19 cellular contexts compared by ENCODE assay signal in the genomic region with DNA sequence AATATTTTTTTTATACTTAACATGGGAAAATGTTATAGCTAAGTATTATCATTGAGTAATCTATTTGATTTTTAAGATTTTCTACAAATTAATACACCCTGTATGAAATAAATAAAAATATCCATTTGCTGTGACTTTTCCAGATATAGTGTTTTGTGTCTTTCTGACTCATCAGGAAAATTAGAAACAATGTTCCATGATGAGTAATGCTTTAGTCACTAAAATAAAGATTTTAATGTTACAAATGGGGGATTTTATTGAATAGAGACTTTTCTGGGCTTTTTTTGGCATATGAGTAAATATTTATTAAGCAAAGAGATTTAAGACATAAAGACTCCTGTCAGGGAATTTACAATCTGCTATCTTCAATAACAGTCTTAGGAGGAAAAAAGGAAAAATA.
DNase-seq lines count a peak whose midpoint lies in the region; ATAC-seq and TF ChIP-seq lines count a peak whose summit lies in the region.
"Had no signal": no experiment of that assay in that cellular context is flagged by ENCODE, and none has a peak within 500 bp of the region (broad histone marks: within the 10 kb centered on the region; RNA-seq: fewer than 3 reads in every experiment).

No MANE protein-coding gene starts in this region.

- no peaks in the 10 kb centered on the region for H3K36me3 Mint-ChIP-seq in MCF 10A (ENCODE audit: insufficient read depth, unreplicated experiment)
- H3K36me3 Mint-ChIP-seq: natural killer cell treated with Interleukin-12 subunit alpha and Interleukin-12 subunit beta and Interleukin-15 and Interleukin-18, amount 100 ng/mL, for 72 hours had no signal

- peak overlapping the region; percentile 33 for H3K27ac Mint-ChIP-seq in MCF 10A (ENCODE audit: low read depth, unreplicated experiment)
- H3K27ac Mint-ChIP-seq: natural killer cell treated with Interleukin-12 subunit alpha and Interleukin-12 subunit beta and Interleukin-15 and Interleukin-18, amount 100 ng/mL, for 72 hours had no signal

- ATAC-seq in foreskin keratinocyte: peak; percentile 62
- ATAC-seq in aorta (ENCODE audit: low FRiP score): no peak
- ATAC-seq: natural killer cell treated with Interleukin-12 subunit alpha and Interleukin-12 subunit beta and Interleukin-15 and Interleukin-18, amount 100 ng/mL, for 72 hours had no signal

- no peak overlapping the region for H3K4me3 Mint-ChIP-seq in MCF 10A (ENCODE audit: unreplicated experiment)
- H3K4me3 Mint-ChIP-seq: natural killer cell treated with Interleukin-12 subunit alpha and Interleukin-12 subunit beta and Interleukin-15 and Interleukin-18, amount 100 ng/mL, for 72 hours had no signal

- peaks cover 10% of the 10 kb centered on the region for H3K4me1 Mint-ChIP-seq in MCF 10A (ENCODE audit: insufficient read depth, unreplicated experiment)

- H3K9me3 ChIP-seq in breast epithelium (no peaks in the 10 kb centered on the region), aorta (ENCODE audit: control insufficient read depth, low read length) (no peaks in the 10 kb centered on the region)
- H3K9me3 ChIP-seq: Caco-2, left ventricle myocardium inferior, testis had no signal

- CTCF ChIA-PET in MCF 10A (lab: Yijun Ruan, JAX): interaction anchor here (0.8 kb wide), 1 partner anchor 202 kb away, joined by 3 read pairs; no protein-coding TSS in a partner anchor

- no peak for TF ChIP-seq CTCF in MCF 10A (IDR thresholded peaks at IDR 0.05; ENCODE audit: unreplicated experiment)
- TF ChIP-seq CTCF in breast epithelium (IDR thresholded peaks at IDR 0.05): no peak
- no peak for TF ChIP-seq CTCF in astrocyte of the spinal cord (IDR thresholded peaks at IDR 0.05; ENCODE audit: low read depth, low read length)
- TF ChIP-seq CTCF in foreskin keratinocyte (conservative IDR thresholded peaks at IDR 0.05): no peak

- POLR2A ChIA-PET in MCF 10A (lab: Yijun Ruan, JAX): interaction anchor here (0.5 kb wide), 1 partner anchor 573 kb away, joined by 3 read pairs; no protein-coding TSS in a partner anchor

- DNase-seq in MCF 10A (ENCODE audit: unreplicated experiment): peak; percentile 38
- DNase-seq in breast epithelium (ENCODE audit: low spot score in 2 of 2): no peak
- DNase-seq in astrocyte of the spinal cord (ENCODE audit: low read depth, low spot score): peak; percentile 45
- DNase-seq in foreskin keratinocyte: peak in 1 of 2 donors; percentile 33
- DNase-seq in stromal cell of bone marrow (ENCODE audit: low read depth): peak; percentile 37
- DNase-seq in C1 segment of cervical spinal cord (lab: John Stamatoyannopoulos, UW): no peak
- DNase-seq in aorta: no peak
- no peak for DNase-seq in activated naive CD4-positive, alpha-beta T cell treated with anti-CD3 and anti-CD28 coated beads, Interleukin-2, amount 50 U/mL, for 16 hours
- DNase-seq: activated CD4-positive, CD25-positive, alpha-beta regulatory T cell; activated gamma-delta T cell; Caco-2; caudate nucleus; left ventricle myocardium inferior; NCI-H1694; NCI-H446; SW 1271; testis had no signal

- H3K27ac ChIP-seq in breast epithelium: no peak overlapping the region
- H3K27ac ChIP-seq in foreskin keratinocyte: no peak overlapping the region
- H3K27ac ChIP-seq in aorta (ENCODE audit: low read depth in 1 of 2, low read length in 2 of 2): no peak overlapping the region
- H3K27ac ChIP-seq: 22Rv1, left ventricle myocardium inferior, testis had no signal

- H3K36me3 ChIP-seq in breast epithelium: no peaks in the 10 kb centered on the region
- H3K36me3 ChIP-seq in aorta (ENCODE audit: control insufficient read depth in 1 of 2, insufficient read depth in 2 of 2, low read length in 1 of 2): no peaks in the 10 kb centered on the region
- H3K36me3 ChIP-seq: left ventricle myocardium inferior had no signal

- intact Hi-C loops in MCF 10A (cut with micrococcal nuclease): no loop called here
- intact Hi-C loops in breast epithelium (cut with DNase I; ENCODE audit: low total_unique reads): no loop called here
- intact Hi-C loops in aorta (cut with DNase I): no loop called here

- H3K27me3 ChIP-seq in breast epithelium: no peaks in the 10 kb centered on the region
- no peaks in the 10 kb centered on the region for H3K27me3 ChIP-seq in foreskin keratinocyte
- no peaks in the 10 kb centered on the region for H3K27me3 ChIP-seq in aorta (ENCODE audit: control insufficient read depth in 1 of 2, insufficient read depth in 2 of 2, low read length in 1 of 2)
- H3K27me3 ChIP-seq: testis had no signal

- no peaks in the 10 kb centered on the region for H3K9me3 Mint-ChIP-seq in MCF 10A (ENCODE audit: unreplicated experiment)
- H3K9me3 Mint-ChIP-seq: natural killer cell treated with Interleukin-12 subunit alpha and Interleukin-12 subunit beta and Interleukin-15 and Interleukin-18, amount 100 ng/mL, for 72 hours had no signal

- H3K4me1 ChIP-seq in breast epithelium (no peaks in the 10 kb centered on the region), foreskin keratinocyte (peaks cover 18% of the 10 kb centered on the region), aorta (ENCODE audit: control insufficient read depth in 1 of 2, insufficient read depth in 2 of 2, low read length in 2 of 2) (no peaks in the 10 kb centered on the region)
- H3K4me1 ChIP-seq: Caco-2, testis had no signal

- H3K27me3 Mint-ChIP-seq in MCF 10A (ENCODE audit: insufficient read depth, unreplicated experiment): no peaks in the 10 kb centered on the region

- H3K4me3 ChIP-seq in breast epithelium: no peak overlapping the region
- H3K4me3 ChIP-seq in astrocyte of the spinal cord (ENCODE audit: low read depth, low read length): no peak overlapping the region
- H3K4me3 ChIP-seq in aorta (ENCODE audit: low read length in 2 of 2): no peak overlapping the region
- H3K4me3 ChIP-seq: left ventricle myocardium inferior, testis had no signal

- BruUV-seq in MCF 10A (replicated peaks; lab: Mats Ljungman, UMichigan): no TSS peak

- no peak for TF ChIP-seq POLR2A in breast epithelium (IDR thresholded peaks at IDR 0.05)

- in situ Hi-C loops in astrocyte of the spinal cord (cut with HindIII; ENCODE audit: low sequenced_read_pairs): no loop called here

Comparison
In these comparisons a context has a peak if more than half of its experiments do, and no peak if none do; other contexts are left out.
1. DNase-seq: peak in MCF 10A (single experiment), astrocyte of the spinal cord (single experiment) and stromal cell of bone marrow (single experiment); none in breast epithelium (0 of 2), C1 segment of cervical spinal cord (0 of 14), aorta (0 of 2) and activated naive CD4-positive, alpha-beta T cell treated with anti-CD3 and anti-CD28 coated beads, Interleukin-2, amount 50 U/mL, for 16 hours (single experiment).